Comparison of ENCODE assay signal across 22 cellular contexts in the genomic region with DNA sequence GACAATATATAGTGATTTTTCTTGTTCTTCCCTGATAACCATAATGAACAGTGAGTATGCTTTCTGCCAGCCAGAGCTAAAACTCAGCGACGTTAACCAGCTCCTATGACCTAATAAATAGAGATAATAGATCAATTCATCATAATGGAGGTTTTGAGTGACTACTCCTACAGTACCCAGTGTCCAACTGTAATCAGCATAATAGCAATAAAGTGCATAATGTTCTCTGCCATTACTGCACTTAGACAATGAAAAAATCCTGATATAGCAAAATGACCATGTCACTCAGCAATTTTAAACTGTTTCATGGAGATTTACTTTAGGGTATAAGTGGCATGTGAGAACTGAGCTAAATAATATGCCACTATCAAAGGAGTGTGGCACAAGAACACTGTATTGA.
"Had no signal": no experiment of that assay in that cellular context is flagged by ENCODE, and none has a peak within 500 bp of the region (broad histone marks: within the 10 kb centered on the region; RNA-seq: fewer than 3 reads in every experiment).

No MANE protein-coding gene starts in this region.

- H3K9ac ChIP-seq: parathyroid adenoma had no signal

- H3K36me3 Mint-ChIP-seq: stimulated activated memory B cell treated with anti-CD40 and anti-IgM and Interleukin-4, amounts not matched to agents 10 μg/mL and 1 μg/mL and 100 μg/mL, for 72 hours had no signal

- H3K4me1 Mint-ChIP-seq: naive B cell; stimulated activated memory B cell treated with anti-CD40 and anti-IgM and Interleukin-4, amounts not matched to agents 10 μg/mL and 1 μg/mL and 100 μg/mL, for 72 hours had no signal

- ATAC-seq: esophagus mucosa; gastroesophageal sphincter; left cardiac atrium; left ventricle myocardium superior; right lobe of liver; stimulated activated memory B cell treated with anti-CD40 and anti-IgM and Interleukin-4, amounts not matched to agents 10 μg/mL and 1 μg/mL and 100 μg/mL, for 72 hours had no signal

- H3K27me3 Mint-ChIP-seq: stimulated activated memory B cell treated with anti-CD40 and anti-IgM and Interleukin-4, amounts not matched to agents 10 μg/mL and 1 μg/mL and 100 μg/mL, for 72 hours; stimulated activated naive CD8-positive, alpha-beta T cell treated with anti-CD3 and anti-CD28 coated beads, Interleukin-15, Interleukin-2, amounts not matched to agents 100 ng/mL and 50 ng/mL, for 24 hours had no signal

- H3K79me2 ChIP-seq: parathyroid adenoma had no signal

- H3K4me3 Mint-ChIP-seq: naive B cell; nephron; stimulated activated memory B cell treated with anti-CD40 and anti-IgM and Interleukin-4, amounts not matched to agents 10 μg/mL and 1 μg/mL and 100 μg/mL, for 72 hours; stimulated activated naive CD8-positive, alpha-beta T cell treated with anti-CD3 and anti-CD28 coated beads, Interleukin-15, Interleukin-2, amounts not matched to agents 100 ng/mL and 50 ng/mL, for 24 hours had no signal

- H3K9me3 ChIP-seq: gastroesophageal sphincter, prostate gland, right lobe of liver, spleen, tibial artery, upper lobe of left lung, uterus had no signal

- H3K27ac ChIP-seq: gastroesophageal sphincter, parathyroid adenoma, prostate gland, right lobe of liver, spleen, tibial artery, upper lobe of left lung, uterus had no signal

- DNase-seq: effector memory CD4-positive, alpha-beta T cell; glutamatergic neuron; kidney; left cardiac atrium; left ventricle myocardium superior; mesenchymal stem cell; naive B cell; right lobe of liver; spleen; stimulated activated CD4-positive, alpha-beta T cell treated with anti-CD3 and anti-CD28 coated beads, Interleukin-15, amount 100 ng/mL, for 24 hours; stimulated activated CD4-positive, alpha-beta T cell treated with anti-CD3 and anti-CD28 coated beads, Interleukin-1b, Interleukin-23, amount 100 ng/mL, for 48 hours; stimulated activated CD4-positive, alpha-beta T cell treated with anti-CD3 and anti-CD28 coated beads, Interleukin-4, amount 100 ng/mL, for 24 hours; tibial artery; upper lobe of left lung; uterus had no signal

- H3K27ac Mint-ChIP-seq: naive B cell; nephron; stimulated activated memory B cell treated with anti-CD40 and anti-IgM and Interleukin-4, amounts not matched to agents 10 μg/mL and 1 μg/mL and 100 μg/mL, for 72 hours; stimulated activated naive CD8-positive, alpha-beta T cell treated with anti-CD3 and anti-CD28 coated beads, Interleukin-15, Interleukin-2, amounts not matched to agents 100 ng/mL and 50 ng/mL, for 24 hours had no signal

- H3K4me1 ChIP-seq: gastroesophageal sphincter, parathyroid adenoma, prostate gland, right lobe of liver, spleen, tibial artery, upper lobe of left lung, uterus had no signal

- H3K27me3 ChIP-seq: gastroesophageal sphincter, right lobe of liver, spleen, tibial artery, upper lobe of left lung, uterus had no signal

- H3K9me3 Mint-ChIP-seq: naive B cell; nephron; stimulated activated memory B cell treated with anti-CD40 and anti-IgM and Interleukin-4, amounts not matched to agents 10 μg/mL and 1 μg/mL and 100 μg/mL, for 72 hours; stimulated activated naive CD8-positive, alpha-beta T cell treated with anti-CD3 and anti-CD28 coated beads, Interleukin-15, Interleukin-2, amounts not matched to agents 100 ng/mL and 50 ng/mL, for 24 hours had no signal

- H2AFZ ChIP-seq: parathyroid adenoma had no signal
